ENCODE assay signal across 1 cellular context in genomic region chr9:128288273-128289004, GRCh38.
TF ChIP-seq lines count a peak whose summit lies in the region.

No MANE protein-coding gene starts in this region.

TF ChIP-seq in WTC11, 78 proteins besides CTCF, POLR2A, EP300 and RAD21:
- TF ChIP-seq USF2 (CRISPR knock-in tag; IDR thresholded peaks at IDR 0.05), result no peak
- TF ChIP-seq ZNF121 (CRISPR knock-in tag; IDR thresholded peaks at IDR 0.05), result no peak
- no peak for TF ChIP-seq JUN (CRISPR knock-in tag; IDR thresholded peaks at IDR 0.05)
- TF ChIP-seq SMAD3 (CRISPR knock-in tag; IDR thresholded peaks at IDR 0.05; ENCODE audit: borderline replicate concordance), result no peak
- TF ChIP-seq ESRRA (CRISPR knock-in tag; IDR thresholded peaks at IDR 0.05; ENCODE audit: borderline replicate concordance), result no peak
- TF ChIP-seq, protein P1, sequence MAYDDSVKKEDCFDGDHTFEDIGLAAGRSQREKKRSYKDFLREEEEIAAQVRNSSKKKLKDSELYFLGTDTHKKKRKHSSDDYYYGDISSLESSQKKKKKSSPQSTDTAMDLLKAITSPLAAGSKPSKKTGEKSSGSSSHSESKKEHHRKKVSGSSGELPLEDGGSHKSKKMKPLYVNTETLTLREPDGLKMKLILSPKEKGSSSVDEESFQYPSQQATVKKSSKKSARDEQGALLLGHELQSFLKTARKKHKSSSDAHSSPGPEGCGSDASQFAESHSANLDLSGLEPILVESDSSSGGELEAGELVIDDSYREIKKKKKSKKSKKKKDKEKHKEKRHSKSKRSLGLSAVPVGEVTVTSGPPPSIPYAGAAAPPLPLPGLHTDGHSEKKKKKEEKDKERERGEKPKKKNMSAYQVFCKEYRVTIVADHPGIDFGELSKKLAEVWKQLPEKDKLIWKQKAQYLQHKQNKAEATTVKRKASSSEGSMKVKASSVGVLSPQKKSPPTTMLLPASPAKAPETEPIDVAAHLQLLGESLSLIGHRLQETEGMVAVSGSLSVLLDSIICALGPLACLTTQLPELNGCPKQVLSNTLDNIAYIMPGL (CRISPR knock-in tag; IDR thresholded peaks at IDR 0.05), result no peak
- no peak for TF ChIP-seq CREM (CRISPR knock-in tag; IDR thresholded peaks at IDR 0.05)
- no peak for TF ChIP-seq ZNF423 (CRISPR knock-in tag; IDR thresholded peaks at IDR 0.05)
- no peak for TF ChIP-seq NR1H2 (CRISPR knock-in tag; IDR thresholded peaks at IDR 0.05)
- no peak for TF ChIP-seq ZNF317 (CRISPR knock-in tag; IDR thresholded peaks at IDR 0.05; ENCODE audit: borderline replicate concordance, low read depth)
- TF ChIP-seq RORB (CRISPR knock-in tag; IDR thresholded peaks at IDR 0.05), result no peak
- TF ChIP-seq ATF1 (CRISPR knock-in tag; IDR thresholded peaks at IDR 0.05), result no peak
- TF ChIP-seq PRRX2 (CRISPR knock-in tag; IDR thresholded peaks at IDR 0.05), result no peak
- TF ChIP-seq ETV6 (CRISPR knock-in tag; IDR thresholded peaks at IDR 0.05), result no peak
- TF ChIP-seq GTF2I (CRISPR knock-in tag; conservative IDR thresholded peaks at IDR 0.05), result no peak
